7 cellular contexts compared by ENCODE assay signal in the genomic region with DNA sequence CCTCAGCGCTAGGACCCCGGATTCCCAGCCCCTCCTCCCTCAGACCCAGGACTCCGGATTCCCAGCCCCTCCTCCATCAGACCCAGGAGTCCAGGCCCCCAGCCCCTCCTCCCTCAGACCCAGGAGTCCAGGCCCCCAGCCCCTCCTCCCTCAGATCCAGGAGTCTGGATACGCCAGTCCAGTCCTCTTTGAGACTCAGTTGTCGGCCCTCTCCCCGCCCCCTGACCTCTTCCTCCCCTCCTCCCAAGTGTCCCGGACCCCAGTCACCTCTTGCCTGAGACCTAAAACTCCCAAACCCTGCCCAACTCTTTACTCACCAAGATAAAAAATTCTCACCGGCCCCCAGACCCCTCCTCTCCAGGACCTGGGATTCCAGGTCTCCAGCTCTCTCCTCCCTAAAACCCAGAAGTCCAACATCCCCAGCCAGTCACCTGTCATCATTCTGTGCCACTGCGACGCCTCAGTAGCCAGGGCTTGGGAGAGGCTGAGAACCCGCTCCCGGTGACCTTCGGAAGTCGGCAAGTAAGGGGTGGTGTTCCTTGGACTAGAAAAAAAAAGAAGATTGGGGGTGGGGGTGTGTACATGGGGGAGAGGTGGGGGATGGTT. TPM values are rescaled to one million over a fixed set of nuclear protein-coding genes. Genes with fewer than 3 reads are reported as not detected.
A peak's percentile ranks its signal among the peaks of the same experiment; 100 is the strongest.
DNase-seq lines count a peak whose midpoint lies in the region; ATAC-seq and TF ChIP-seq lines count a peak whose summit lies in the region.

No MANE protein-coding gene starts in this region.

- intact Hi-C loops in colonic mucosa (cut with DNase I), result no loop called here

- H3K4me2 ChIP-seq in GM23248 (ENCODE audit: unreplicated experiment) (no peak overlapping the region), smooth muscle cell (peak overlapping the region; percentile 87)

- H4K20me1 ChIP-seq in GM23248 (ENCODE audit: insufficient read depth), result no peaks in the 10 kb centered on the region
- no peaks in the 10 kb centered on the region for H4K20me1 ChIP-seq in smooth muscle cell (ENCODE audit: low read depth)

- no peak overlapping the region for H3K4me3 Mint-ChIP-seq in osteocyte (ENCODE audit: unreplicated experiment)

- H3K79me2 ChIP-seq in GM23248 (ENCODE audit: insufficient read depth), result no peaks in the 10 kb centered on the region
- no peaks in the 10 kb centered on the region for H3K79me2 ChIP-seq in smooth muscle cell (ENCODE audit: low read depth)

- H3K9ac ChIP-seq in GM23248, result peak overlapping the region; percentile 70
- no peak overlapping the region for H3K9ac ChIP-seq in SK-N-MC (ENCODE audit: insufficient read length)
- H3K9ac ChIP-seq in smooth muscle cell (ENCODE audit: low read depth), result no peak overlapping the region
- no peak overlapping the region for H3K9ac ChIP-seq in colonic mucosa (ENCODE audit: low read depth in 2 of 2, low read length in 2 of 2)

- no peak for DNase-seq in GM23248
- no peak for DNase-seq in SK-N-MC (ENCODE audit: low read depth, low spot score)
- no peak for DNase-seq in fibroblast of villous mesenchyme (ENCODE audit: low read depth)
- no peak for DNase-seq in smooth muscle cell (lab: John Stamatoyannopoulos, UW; ENCODE audit: unreplicated experiment)
- no peak for DNase-seq in colonic mucosa
- DNase-seq in osteocyte (ENCODE audit: extremely low spot score, unreplicated experiment), result no peak

- no peaks in the 10 kb centered on the region for H3K27me3 Mint-ChIP-seq in osteocyte (ENCODE audit: unreplicated experiment)

- H3K4me3 ChIP-seq in GM23248, result peak overlapping the region; percentile 61
- H3K4me3 ChIP-seq in SK-N-MC, result peak overlapping the region; percentile 82
- peak overlapping the region; percentile 64 for H3K4me3 ChIP-seq in fibroblast of villous mesenchyme (ENCODE audit: low read depth, low read length)
- H3K4me3 ChIP-seq in smooth muscle cell, result peak overlapping the region; percentile 64
- H3K4me3 ChIP-seq in colonic mucosa, result no peak overlapping the region

- H3F3A ChIP-seq in GM23248 (ENCODE audit: insufficient read depth), result no peaks in the 10 kb centered on the region
- peaks cover 5% of the 10 kb centered on the region for H3F3A ChIP-seq in smooth muscle cell (ENCODE audit: low read depth)

- H3K4me1 Mint-ChIP-seq in osteocyte (ENCODE audit: unreplicated experiment), result peaks cover 23% of the 10 kb centered on the region

- H2AFZ ChIP-seq in GM23248, result peak overlapping the region; percentile 83
- H2AFZ ChIP-seq in smooth muscle cell (ENCODE audit: low read depth), result peak overlapping the region; percentile 22

- 68 to 70% methylated on average over 8 to 14 of the region's 14 CpGs for WGBS in GM23248 (ENCODE audit: low coverage in 1 of 2, low lambda C conversion rate in 2 of 2, missing lambda C conversion rate in 2 of 2), 2 experiments
- 50% methylated on average over 10 of the region's 14 CpGs for WGBS in smooth muscle cell (ENCODE audit: low lambda C conversion rate)

- H3K4me1 ChIP-seq in GM23248 (ENCODE audit: insufficient read depth), result peaks cover 8% of the 10 kb centered on the region
- H3K4me1 ChIP-seq in smooth muscle cell (ENCODE audit: low read depth), result no peaks in the 10 kb centered on the region
- H3K4me1 ChIP-seq in colonic mucosa, result no peaks in the 10 kb centered on the region

- no peak for ATAC-seq in GM19324 (IDR thresholded peaks at IDR 0.05; ENCODE audit: low FRiP score, unreplicated experiment)

- H3K9me2 ChIP-seq in GM23248 (ENCODE audit: insufficient read depth), result no peaks in the 10 kb centered on the region

- no peaks in the 10 kb centered on the region for H3K9me3 Mint-ChIP-seq in osteocyte (ENCODE audit: unreplicated experiment)

- peaks cover 8% of the 10 kb centered on the region for H3K36me3 Mint-ChIP-seq in osteocyte (ENCODE audit: unreplicated experiment)

- H3K27ac ChIP-seq in GM23248 (no peak overlapping the region), SK-N-MC (no peak overlapping the region), smooth muscle cell (ENCODE audit: low read depth) (peak overlapping the region; percentile 64), colonic mucosa (no peak overlapping the region)

- in situ Hi-C loops in GM23248 (cut with MboI), result no loop called here

- no peak overlapping the region for H3K27ac Mint-ChIP-seq in osteocyte (ENCODE audit: unreplicated experiment)

- H3K9me3 ChIP-seq in GM23248 (ENCODE audit: low read depth), result no peaks in the 10 kb centered on the region
- H3K9me3 ChIP-seq in SK-N-MC (ENCODE audit: low read depth, low read length), result no peaks in the 10 kb centered on the region
- no peaks in the 10 kb centered on the region for H3K9me3 ChIP-seq in smooth muscle cell (replicated peaks; ENCODE audit: low read depth)
- H3K9me3 ChIP-seq in colonic mucosa, result no peaks in the 10 kb centered on the region

- H3K36me3 ChIP-seq in GM23248 (ENCODE audit: low read depth) (no peaks in the 10 kb centered on the region), SK-N-MC (ENCODE audit: insufficient read depth, low read length) (no peaks in the 10 kb centered on the region), smooth muscle cell (ENCODE audit: low read depth) (peaks cover 4% of the 10 kb centered on the region), colonic mucosa (no peaks in the 10 kb centered on the region)

- TF ChIP-seq CTCF in fibroblast of villous mesenchyme (IDR thresholded peaks at IDR 0.05; ENCODE audit: insufficient read depth, low read depth, low read length) (no peak), smooth muscle cell (IDR thresholded peaks at IDR 0.05; ENCODE audit: borderline replicate concordance, insufficient read depth, poor library complexity, severe bottlenecking) (no peak), colonic mucosa (IDR thresholded peaks at IDR 0.05) (no peak), osteocyte (IDR thresholded peaks at IDR 0.05) (no peak)

- H3K27me3 ChIP-seq in GM23248 (replicated peaks; ENCODE audit: insufficient read depth), result no peaks in the 10 kb centered on the region
- H3K27me3 ChIP-seq in smooth muscle cell (ENCODE audit: low read depth), result no peaks in the 10 kb centered on the region
- H3K27me3 ChIP-seq in colonic mucosa, result no peaks in the 10 kb centered on the region

RNA-seq across cellular contexts. Expression of gene HSD17B14, which starts 1.4 kb away (rescaled TPM):
- 2.6 and 3.9 TPM in 2 replicates for total RNA-seq in GM23248 (2014; rRNA removed; shearing (Covaris generic))
- polyA plus RNA-seq in GM23248 (2016; fragmentation: Nextera tagmentation; extraction: Ambion mirVana) (3.7 and 4.4 TPM in 2 replicates), smooth muscle cell (16.4 and 16.9 TPM in 2 replicates)
- total RNA-seq in fibroblast of villous mesenchyme (12.2 and 13.8 TPM in 2 replicates), smooth muscle cell (14.8 and 19.3 TPM in 2 replicates), colonic mucosa (1 to 10 TPM in 1 of 2 donors, under 1 TPM in 1; 0.79 to 2.8 TPM), osteocyte (23.9 and 29.1 TPM in 2 replicates)

RNA-seq across cellular contexts. Expression of gene BCAT2, which starts 26.9 kb away (rescaled TPM):
- 29.7 and 34.7 TPM in 2 replicates for total RNA-seq in GM23248 (2014; rRNA removed; shearing (Covaris generic))
- polyA plus RNA-seq in GM23248 (2016; fragmentation: Nextera tagmentation; extraction: Ambion mirVana), result 48.5 and 51.2 TPM in 2 replicates
- total RNA-seq in fibroblast of villous mesenchyme, result 30.3 and 31.5 TPM in 2 replicates
- 11.8 and 24.9 TPM in 2 replicates for total RNA-seq in smooth muscle cell
- polyA plus RNA-seq in smooth muscle cell, result 30.9 and 45.4 TPM in 2 replicates
- total RNA-seq in colonic mucosa, result 10 to 100 TPM; 74.8 to 85.5 TPM
- 48.5 and 50.5 TPM in 2 replicates for total RNA-seq in osteocyte

RNA-seq across cellular contexts. Expression of gene PLEKHA4, which starts 30.7 kb away (rescaled TPM):
- total RNA-seq in GM23248 (2014; rRNA removed; shearing (Covaris generic)), result 12.3 and 14.2 TPM in 2 replicates
- polyA plus RNA-seq in GM23248 (2016; fragmentation: Nextera tagmentation; extraction: Ambion mirVana) (16.6 and 19.4 TPM in 2 replicates), smooth muscle cell (32.6 and 39.2 TPM in 2 replicates)
- total RNA-seq in fibroblast of villous mesenchyme (6.0 and 12.2 TPM in 2 replicates), smooth muscle cell (2.6 and 4.4 TPM in 2 replicates), colonic mucosa (1 to 10 TPM; 5.6 to 6.6 TPM), osteocyte (31.0 and 40.0 TPM in 2 replicates)

RNA-seq across cellular contexts. Expression of gene PPP1R15A, which starts 34.5 kb away (rescaled TPM):
- 63.8 and 71.3 TPM in 2 replicates for total RNA-seq in GM23248 (2014; rRNA removed; shearing (Covaris generic))
- polyA plus RNA-seq in GM23248 (2016; fragmentation: Nextera tagmentation; extraction: Ambion mirVana) (78.9 and 83.0 TPM in 2 replicates), smooth muscle cell (339 and 357 TPM in 2 replicates)
- total RNA-seq in fibroblast of villous mesenchyme (63.9 and 76.0 TPM in 2 replicates), smooth muscle cell (88.5 and 99.3 TPM in 2 replicates), colonic mucosa (10 to 100 TPM; 23.9 to 33.3 TPM), osteocyte (96.5 and 118 TPM in 2 replicates)
